In genomic region chr5:67748165-67748690, GRCh38 we compare ENCODE assay signal across 24 cellular contexts.
DNase-seq lines count a peak whose midpoint lies in the region; TF ChIP-seq lines count a peak whose summit lies in the region.
"Had no signal": no experiment of that assay in that cellular context is flagged by ENCODE, and none has a peak within 500 bp of the region (broad histone marks: within the 10 kb centered on the region; RNA-seq: fewer than 3 reads in every experiment).

No MANE protein-coding gene starts in this region.

- H3F3A ChIP-seq in SK-N-SH (replicated peaks; ENCODE audit: insufficient read depth) = no peaks in the 10 kb centered on the region

- H3K4me1 Mint-ChIP-seq in neural crest cell = peaks cover 15% of the 10 kb centered on the region
- H3K4me1 Mint-ChIP-seq in activated CD4-positive, alpha-beta memory T cell treated with anti-CD3 and anti-CD28 coated beads, Interleukin-2, amount 10 ng/mL, durations not matched to agents 7 days and 5 days = no peaks in the 10 kb centered on the region
- H3K4me1 Mint-ChIP-seq: B cell; CD8-positive, alpha-beta memory T cell; IgD-negative memory B cell had no signal

- CTCF ChIA-PET in SK-N-SH (lab: Yijun Ruan, JAX) = no interaction called here
- CTCF ChIA-PET in activated CD4-positive, alpha-beta memory T cell treated with anti-CD3 and anti-CD28 coated beads, Interleukin-2, amount 10 ng/mL, durations not matched to agents 7 days and 5 days (lab: Charles Lee) = no interaction called here

- no peaks in the 10 kb centered on the region for H4K20me1 ChIP-seq in SK-N-SH (ENCODE audit: insufficient read depth)

- intact Hi-C loops in ascending aorta (cut with DNase I) = no loop called here

- no peak overlapping the region for H3K4me3 ChIP-seq in ectodermal cell (ENCODE audit: insufficient read depth, low read depth, low read length)
- no peak overlapping the region for H3K4me3 ChIP-seq in ascending aorta
- no peak overlapping the region for H3K4me3 ChIP-seq in SK-N-SH (ENCODE audit: low read depth in 2 of 2, low read length in 1 of 2)
- H3K4me3 ChIP-seq: A549, GM23248 had no signal

- no peaks in the 10 kb centered on the region for H3K27me3 Mint-ChIP-seq in neural crest cell (ENCODE audit: low read depth)
- H3K27me3 Mint-ChIP-seq in activated CD4-positive, alpha-beta memory T cell treated with anti-CD3 and anti-CD28 coated beads, Interleukin-2, amount 10 ng/mL, durations not matched to agents 7 days and 5 days = no peaks in the 10 kb centered on the region
- H3K27me3 Mint-ChIP-seq: B cell had no signal

- H3K27ac ChIP-seq in ectodermal cell (ENCODE audit: insufficient read depth, low read depth, low read length, poor library complexity, severe bottlenecking) = peak overlapping the region; percentile 28
- no peak overlapping the region for H3K27ac ChIP-seq in ascending aorta
- H3K27ac ChIP-seq in SK-N-SH (ENCODE audit: low read depth in 2 of 2, low read length in 1 of 2) = no peak overlapping the region
- H3K27ac ChIP-seq: A549, C4-2B, GM23248, RWPE1 had no signal

- H3K9me3 ChIP-seq in ectodermal cell (ENCODE audit: control insufficient read depth, low read length) = peaks cover 6% of the 10 kb centered on the region
- peaks cover 11 to 22% of the 10 kb centered on the region in 2 donors for H3K9me3 ChIP-seq in ascending aorta
- H3K9me3 ChIP-seq in SK-N-SH = no peaks in the 10 kb centered on the region
- H3K9me3 ChIP-seq: A549 had no signal

- H3K27me3 ChIP-seq in ectodermal cell (ENCODE audit: control insufficient read depth, insufficient read depth, low read length, poor library complexity, severe bottlenecking) (no peaks in the 10 kb centered on the region), ascending aorta (no peaks in the 10 kb centered on the region), SK-N-SH (ENCODE audit: insufficient read depth) (no peaks in the 10 kb centered on the region)

- peak overlapping the region; percentile 95 for H3K27ac Mint-ChIP-seq in neural crest cell (ENCODE audit: unreplicated experiment)
- H3K27ac Mint-ChIP-seq in activated CD4-positive, alpha-beta memory T cell treated with anti-CD3 and anti-CD28 coated beads, Interleukin-2, amount 10 ng/mL, durations not matched to agents 7 days and 5 days = no peak overlapping the region
- H3K27ac Mint-ChIP-seq: B cell, IgD-negative memory B cell had no signal

- H3K4me3 Mint-ChIP-seq in neural crest cell = no peak overlapping the region
- H3K4me3 Mint-ChIP-seq in activated CD4-positive, alpha-beta memory T cell treated with anti-CD3 and anti-CD28 coated beads, Interleukin-2, amount 10 ng/mL, durations not matched to agents 7 days and 5 days = no peak overlapping the region
- H3K4me3 Mint-ChIP-seq: B cell; CD8-positive, alpha-beta memory T cell; IgD-negative memory B cell had no signal

- H3K36me3 ChIP-seq in ectodermal cell (ENCODE audit: control insufficient read depth, insufficient read depth, low read length) (no peaks in the 10 kb centered on the region), ascending aorta (no peaks in the 10 kb centered on the region), SK-N-SH (replicated peaks in 1 of 2; ENCODE audit: control insufficient read depth in 1 of 2, insufficient read depth in 2 of 2, low read length in 1 of 2) (no peaks in the 10 kb centered on the region)

- H3K9me2 ChIP-seq in SK-N-SH = no peaks in the 10 kb centered on the region

- H3K9ac ChIP-seq in SK-N-SH = no peak overlapping the region
- H3K9ac ChIP-seq: GM23248 had no signal

- WGBS in ectodermal cell, 2 experiments = 67 to 92% methylated on average over 1 of the region's 1 CpG
- WGBS in SK-N-SH (ENCODE audit: low lambda C conversion rate) = 0% methylated on average over 1 of the region's 1 CpG

- H3K9me3 Mint-ChIP-seq in neural crest cell = peaks cover 15% of the 10 kb centered on the region
- peaks cover 3% of the 10 kb centered on the region for H3K9me3 Mint-ChIP-seq in activated CD4-positive, alpha-beta memory T cell treated with anti-CD3 and anti-CD28 coated beads, Interleukin-2, amount 10 ng/mL, durations not matched to agents 7 days and 5 days

- no peaks in the 10 kb centered on the region for H3K4me1 ChIP-seq in ectodermal cell (ENCODE audit: control insufficient read depth, insufficient read depth, low read length)
- H3K4me1 ChIP-seq in ascending aorta = peaks cover 0 to 3% of the 10 kb centered on the region in 2 donors
- no peaks in the 10 kb centered on the region for H3K4me1 ChIP-seq in SK-N-SH (ENCODE audit: control insufficient read depth in 1 of 2, insufficient read depth in 2 of 2, low read depth in 1 of 2, low read length in 1 of 2)
- H3K4me1 ChIP-seq: A549 had no signal

- TF ChIP-seq EP300 in SK-N-SH (IDR thresholded peaks at IDR 0.05; ENCODE audit: borderline replicate concordance in 1 of 2, low read depth in 1 of 2, low read length in 1 of 2) = no peak

- TF ChIP-seq RAD21 in SK-N-SH (IDR thresholded peaks at IDR 0.05; ENCODE audit: low read length) = no peak

- peak; percentile 58 for DNase-seq in ELF-1 (ENCODE audit: low read depth, low spot score)
- DNase-seq in NCI-H524 treated with DMSO at 0.1 percent for 48 hours (lab: John Stamatoyannopoulos, UW) = peak; percentile 44
- DNase-seq in neural crest cell (ENCODE audit: low read depth, low spot score) = no peak
- DNase-seq in ascending aorta (ENCODE audit: low spot score in 2 of 2) = no peak
- DNase-seq in SK-N-SH = no peak
- DNase-seq in islet precursor cell = no peak
- no peak for DNase-seq in activated CD4-positive, alpha-beta memory T cell treated with anti-CD3 and anti-CD28 coated beads, Interleukin-2, amount 10 ng/mL, durations not matched to agents 7 days and 5 days
- DNase-seq: Calu3; CD8-positive, alpha-beta memory T cell; DMS153; GM23248; H7; NCI-H1092 treated with DMSO at 0.1 percent for 48 hours; NCI-H1436 treated with DMSO at 0.1 percent for 48 hours; NCI-H1930; NCI-H2107; NCI-H526; SHP77 had no signal

- TF ChIP-seq CTCF in neural crest cell (conservative IDR thresholded peaks at IDR 0.05) (no peak), ascending aorta (IDR thresholded peaks at IDR 0.05) (no peak), SK-N-SH (IDR thresholded peaks at IDR 0.05) (no peak)

- no peak overlapping the region for H3K4me2 ChIP-seq in SK-N-SH
- H3K4me2 ChIP-seq: A549 had no signal

- POLR2A ChIA-PET in SK-N-SH (lab: Yijun Ruan, JAX) = no interaction called here
- POLR2A ChIA-PET in activated CD4-positive, alpha-beta memory T cell treated with anti-CD3 and anti-CD28 coated beads, Interleukin-2, amount 10 ng/mL, durations not matched to agents 7 days and 5 days (lab: Charles Lee) = no interaction called here

- H2AFZ ChIP-seq in SK-N-SH (ENCODE audit: low read depth) = no peak overlapping the region
- H2AFZ ChIP-seq: GM23248 had no signal

- no peaks in the 10 kb centered on the region for H3K79me2 ChIP-seq in SK-N-SH (ENCODE audit: insufficient read depth)

- peaks cover 26% of the 10 kb centered on the region for H3K36me3 Mint-ChIP-seq in neural crest cell (ENCODE audit: low read depth)
- no peaks in the 10 kb centered on the region for H3K36me3 Mint-ChIP-seq in activated CD4-positive, alpha-beta memory T cell treated with anti-CD3 and anti-CD28 coated beads, Interleukin-2, amount 10 ng/mL, durations not matched to agents 7 days and 5 days (ENCODE audit: low read depth)
- H3K36me3 Mint-ChIP-seq: IgD-negative memory B cell had no signal

TF ChIP-seq in SK-N-SH, 30 proteins besides CTCF, POLR2A, EP300 and RAD21:
- TF ChIP-seq GABPA (IDR thresholded peaks at IDR 0.05; ENCODE audit: low read depth) = no peak
- TF ChIP-seq YY1 (IDR thresholded peaks at IDR 0.05; ENCODE audit: low read depth) = no peak
- TF ChIP-seq FOXJ3 (CRISPR knock-in tag; IDR thresholded peaks at IDR 0.05) = no peak
- no peak for TF ChIP-seq IRF3 (IDR thresholded peaks at IDR 0.05; ENCODE audit: low read depth, low read length)
- TF ChIP-seq RCOR1 (IDR thresholded peaks at IDR 0.05; ENCODE audit: low read length) = no peak
- TF ChIP-seq JUND (IDR thresholded peaks at IDR 0.05) = no peak
- no peak for TF ChIP-seq MXI1 (IDR thresholded peaks at IDR 0.05; ENCODE audit: low read depth, low read length)
- no peak for TF ChIP-seq RFX5 (IDR thresholded peaks at IDR 0.05; ENCODE audit: low read length)
- TF ChIP-seq SMC3 (IDR thresholded peaks at IDR 0.05; ENCODE audit: low read depth, low read length) = no peak
- no peak for TF ChIP-seq RXRA (IDR thresholded peaks at IDR 0.05; ENCODE audit: borderline replicate concordance, low read depth)
- TF ChIP-seq MEF2A (IDR thresholded peaks at IDR 0.05; ENCODE audit: borderline replicate concordance, low read depth) = no peak
- TF ChIP-seq EZH2phosphoT487 (IDR thresholded peaks at IDR 0.05; ENCODE audit: borderline replicate concordance, low read depth) = no peak
- TF ChIP-seq USF1 (IDR thresholded peaks at IDR 0.05; ENCODE audit: borderline replicate concordance, low read depth) = no peak
- no peak for TF ChIP-seq TCF12 (IDR thresholded peaks at IDR 0.05)
- TF ChIP-seq GATA2 (CRISPR knock-in tag; IDR thresholded peaks at IDR 0.05) = no peak

Comparison
In these comparisons a context has a peak if more than half of its experiments do, and no peak if none do; other contexts are left out.
1. DNase-seq: peak in ELF-1 (single experiment) and NCI-H524 treated with DMSO at 0.1 percent for 48 hours (single experiment); none in neural crest cell (single experiment), ascending aorta (0 of 2), SK-N-SH (single experiment), islet precursor cell (single experiment) and activated CD4-positive, alpha-beta memory T cell treated with anti-CD3 and anti-CD28 coated beads, Interleukin-2, amount 10 ng/mL, durations not matched to agents 7 days and 5 days (single experiment).